ENCODE assay signal across 8 cellular contexts in the genomic region with DNA sequence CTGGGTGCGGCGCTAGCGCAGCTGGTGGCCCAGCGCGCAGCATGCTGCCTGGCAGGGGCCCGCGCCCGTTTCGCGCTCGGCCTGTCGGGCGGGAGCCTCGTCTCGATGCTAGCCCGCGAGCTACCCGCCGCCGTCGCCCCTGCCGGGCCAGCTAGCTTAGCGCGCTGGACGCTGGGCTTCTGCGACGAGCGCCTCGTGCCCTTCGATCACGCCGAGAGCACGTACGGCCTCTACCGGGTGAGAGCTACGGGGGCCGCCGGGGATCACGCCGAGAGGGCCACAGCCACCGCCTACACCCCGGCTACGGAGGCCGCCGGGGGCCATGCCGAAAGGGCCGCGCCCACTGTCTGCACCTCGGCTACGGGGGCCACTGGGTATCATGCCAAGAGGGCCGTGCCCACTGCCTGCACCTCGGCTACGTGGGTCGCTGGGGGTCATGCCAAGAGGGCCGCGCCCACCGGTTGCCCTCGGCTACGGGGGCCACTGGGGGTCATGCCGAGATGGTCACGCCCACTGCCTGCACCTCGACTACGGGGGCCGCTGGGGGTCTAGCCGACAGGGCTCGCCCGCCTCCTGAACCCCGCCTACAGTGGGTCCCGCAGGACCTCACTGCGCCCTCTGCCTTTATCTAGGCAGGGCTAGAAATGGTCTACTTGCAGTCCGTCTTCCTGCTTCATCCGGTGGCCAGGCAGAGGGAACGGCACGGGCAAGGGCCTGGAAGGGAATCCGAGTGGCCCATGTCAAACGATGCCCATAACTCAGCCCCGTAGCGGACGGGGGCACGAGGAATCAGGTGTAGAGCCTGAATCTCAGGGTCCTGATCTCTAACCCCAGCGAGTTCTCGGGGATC. TPM values are rescaled to one million over a fixed set of nuclear protein-coding genes. Genes with fewer than 3 reads are reported as not detected.
DNase-seq lines count a peak whose midpoint lies in the region; ATAC-seq and TF ChIP-seq lines count a peak whose summit lies in the region.

No MANE protein-coding gene starts in this region.

- H3K4me1 ChIP-seq in lower lobe of right lung: peaks cover 43% of the 10 kb centered on the region

- peak; percentile 83 for DNase-seq in AG10803 (ENCODE audit: low read depth)
- DNase-seq in NCI-H526 treated with DMSO at 0.1 percent for 48 hours (lab: John Stamatoyannopoulos, UW): peak; percentile 41
- DNase-seq in activated CD4-positive, alpha-beta T cell treated with anti-CD3 and anti-CD28 coated beads, Interleukin-2, amount 50 U/mL, for 24 hours (ENCODE audit: low read depth in 1 of 2, low spot score in 1 of 2): peak; percentile 68 to 78
- peak; percentile 78 to 91 (median 84) for DNase-seq in dorsolateral prefrontal cortex
- peak; percentile 93 for DNase-seq in lower lobe of right lung
- DNase-seq in stimulated activated CD4-positive, alpha-beta T cell treated with anti-CD3 and anti-CD28 coated beads, TNF-alpha, amount 100 ng/mL, for 1 hour (ENCODE audit: low read depth in 3 of 3, low spot score in 1 of 3): peak; percentile 56 to 76 (median 64)

- peak overlapping the region; percentile 84 for H3K4me3 ChIP-seq in AG10803 (ENCODE audit: low read length)
- peak overlapping the region; percentile 65 to 100 (median 94) for H3K4me3 ChIP-seq in dorsolateral prefrontal cortex
- H3K4me3 ChIP-seq in lower lobe of right lung: peak overlapping the region; percentile 94

- H3K27me3 ChIP-seq in dorsolateral prefrontal cortex: no peaks in the 10 kb centered on the region
- H3K27me3 ChIP-seq in lower lobe of right lung (ENCODE audit: low read depth): no peaks in the 10 kb centered on the region

- H3K9me3 ChIP-seq in lower lobe of right lung: no peaks in the 10 kb centered on the region

- peak; percentile 42 for ATAC-seq in GM18870 (IDR thresholded peaks at IDR 0.05; ENCODE audit: unreplicated experiment)
- peak; percentile 59 for ATAC-seq in HG03108 (IDR thresholded peaks at IDR 0.05; ENCODE audit: unreplicated experiment)
- peak; percentile 89 to 93 for ATAC-seq in lower lobe of right lung

- H3K27ac ChIP-seq in dorsolateral prefrontal cortex: peak overlapping the region; percentile 96 to 100 (median 99)
- peak overlapping the region; percentile 99 for H3K27ac ChIP-seq in lower lobe of right lung

- TF ChIP-seq CTCF in AG10803 (conservative IDR thresholded peaks at IDR 0.05; ENCODE audit: low read length): peak; percentile 39
- peak in 55 of 56 donors; percentile 32 to 71 (median 58) for TF ChIP-seq CTCF in dorsolateral prefrontal cortex (IDR thresholded peaks at IDR 0.05 in 54 of 56, conservative IDR thresholded peaks at IDR 0.05 in 2 of 56; ENCODE audit: low read depth in 1 of 56, partially characterized antibody in 56 of 56)
- peak; percentile 29 for TF ChIP-seq CTCF in lower lobe of right lung (IDR thresholded peaks at IDR 0.05)

- intact Hi-C loops in dorsolateral prefrontal cortex (cut with DNase I) (loop anchor here (1.0 to 5.0 kb wide), 6 partner anchors 40 to 345 kb away; a partner anchor contains a TSS), lower lobe of right lung (cut with DNase I) (no loop called here)

- peaks cover 10% of the 10 kb centered on the region for H3K36me3 ChIP-seq in lower lobe of right lung

RNA-seq across cellular contexts. Expression of a gene that starts 0.5 kb away (rescaled TPM):
- total RNA-seq in dorsolateral prefrontal cortex (10 to 100 TPM; 22.9 to 45.0 (median 32.6) TPM), lower lobe of right lung (89.4 TPM)

RNA-seq across cellular contexts. Expression of a gene that starts 41.6 kb away (rescaled TPM):
- total RNA-seq in dorsolateral prefrontal cortex (10 to 100 TPM; 30.6 to 100.0 (median 53.6) TPM), lower lobe of right lung (27.0 TPM)

RNA-seq across cellular contexts. Expression of a gene that starts 43.5 kb away (rescaled TPM):
- total RNA-seq in dorsolateral prefrontal cortex: 10 to 100 TPM; 20.9 to 73.4 (median 38.7) TPM
- 142 TPM for total RNA-seq in lower lobe of right lung

RNA-seq across cellular contexts. Expression of a gene that starts 51.2 kb away (rescaled TPM):
- 1 to 10 TPM in 19 of 120 experiments, under 1 TPM in 32, not detected in 69; 0.38 to 3.8 (median 0.88) TPM for total RNA-seq in dorsolateral prefrontal cortex
- total RNA-seq in lower lobe of right lung: not detected

Comparison
In these comparisons a context has a peak if more than half of its experiments do, and no peak if none do; other contexts are left out.
1. Peak in every context shown above with its lines: DNase-seq, ATAC-seq, H3K4me3 ChIP-seq and H3K27ac ChIP-seq.
2. DNase-seq: peak in every context shown above with its lines; median percentile 93 in lower lobe of right lung; 84 in dorsolateral prefrontal cortex; 83 in AG10803; 73 in activated CD4-positive, alpha-beta T cell treated with anti-CD3 and anti-CD28 coated beads, Interleukin-2, amount 50 U/mL, for 24 hours; 64 in stimulated activated CD4-positive, alpha-beta T cell treated with anti-CD3 and anti-CD28 coated beads, TNF-alpha, amount 100 ng/mL, for 1 hour; 41 in NCI-H526 treated with DMSO at 0.1 percent for 48 hours.